In the genomic region with DNA sequence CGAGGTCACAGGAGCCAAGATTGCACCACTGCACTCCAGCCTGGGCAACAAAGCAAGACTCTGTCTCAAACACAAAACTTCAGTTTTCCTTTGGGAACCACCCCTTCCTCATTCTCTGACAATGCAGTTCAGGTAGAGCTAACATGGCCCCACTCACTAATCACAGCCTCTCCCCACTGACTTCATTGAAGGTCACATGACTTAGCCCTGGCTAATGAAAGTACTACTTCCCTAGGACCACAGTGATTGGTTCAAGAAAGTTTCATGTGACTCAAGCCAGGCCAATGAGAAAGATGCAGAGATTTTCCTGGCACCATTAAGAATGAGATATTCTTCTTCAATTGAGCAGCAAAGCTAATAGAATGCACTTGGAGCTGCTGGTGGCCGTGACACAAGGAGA, we compare ENCODE assay signal across 24 cellular contexts.
"Had no signal": no experiment of that assay in that cellular context is flagged by ENCODE, and none has a peak within 500 bp of the region (broad histone marks: within the 10 kb centered on the region; RNA-seq: fewer than 3 reads in every experiment).

No MANE protein-coding gene starts in this region.

- H3K4me3 Mint-ChIP-seq: mesothelial cell of epicardium; naive B cell; natural killer cell; nephron progenitor cell; stimulated activated naive B cell treated with anti-CD40 and anti-IgM and Interleukin-4, amounts not matched to agents 10 μg/mL and 1 μg/mL and 100 μg/mL, for 72 hours had no signal

- H3K27me3 Mint-ChIP-seq: progenitor cell of endocrine pancreas had no signal

- DNase-seq: islet precursor cell; left ventricle myocardium inferior; mesendoderm; naive B cell; natural killer cell; nephron progenitor cell; occipital lobe; ovary; right lobe of liver; stimulated activated CD4-positive, alpha-beta T cell treated with anti-CD3 and anti-CD28 coated beads, Interleukin-1b, Interleukin-23, amount 100 ng/mL, for 48 hours; stimulated activated CD4-positive, alpha-beta T cell treated with anti-CD3 and anti-CD28 coated beads, Interleukin-4, amount 100 ng/mL, for 1 hour; stimulated activated naive B cell treated with anti-CD40 and anti-IgM and Interleukin-4, amounts not matched to agents 10 μg/mL and 1 μg/mL and 100 μg/mL, for 72 hours; stimulated activated naive CD8-positive, alpha-beta T cell treated with anti-CD3 and anti-CD28 coated beads, Interleukin-15, Interleukin-2, amounts not matched to agents 100 U/mL and 50 U/mL, for 24 hours; stomach; testis; thyroid gland; transverse colon; upper lobe of left lung had no signal

- ATAC-seq: natural killer cell; right lobe of liver; stimulated activated naive B cell treated with anti-CD40 and anti-IgM and Interleukin-4, amounts not matched to agents 10 μg/mL and 1 μg/mL and 100 μg/mL, for 72 hours; stimulated activated naive CD8-positive, alpha-beta T cell treated with anti-CD3 and anti-CD28 coated beads, Interleukin-15, Interleukin-2, amounts not matched to agents 100 U/mL and 50 U/mL, for 24 hours had no signal

- H3K27me3 ChIP-seq: ovary, right atrium auricular region, right lobe of liver, stomach, testis, thyroid gland, transverse colon, upper lobe of left lung, vagina had no signal

- H3K4me1 Mint-ChIP-seq: mesothelial cell of epicardium; naive B cell; natural killer cell; nephron progenitor cell; stimulated activated naive B cell treated with anti-CD40 and anti-IgM and Interleukin-4, amounts not matched to agents 10 μg/mL and 1 μg/mL and 100 μg/mL, for 72 hours had no signal

- H3K9me3 Mint-ChIP-seq: mesothelial cell of epicardium, nephron progenitor cell had no signal

- H3K27ac Mint-ChIP-seq: mesothelial cell of epicardium; naive B cell; natural killer cell; nephron progenitor cell; progenitor cell of endocrine pancreas; stimulated activated naive B cell treated with anti-CD40 and anti-IgM and Interleukin-4, amounts not matched to agents 10 μg/mL and 1 μg/mL and 100 μg/mL, for 72 hours had no signal

- H3K4me3 ChIP-seq: left ventricle myocardium inferior, lung, ovary, right atrium auricular region, right lobe of liver, smooth muscle cell, stomach, testis, thyroid gland, transverse colon, upper lobe of left lung, vagina had no signal

- H3K9me3 ChIP-seq: left ventricle myocardium inferior, ovary, right atrium auricular region, right lobe of liver, stomach, testis, thyroid gland, transverse colon, upper lobe of left lung, vagina had no signal

- H3K27ac ChIP-seq: left ventricle myocardium inferior, ovary, right atrium auricular region, right lobe of liver, stomach, testis, thyroid gland, upper lobe of left lung, vagina had no signal

- H3K36me3 Mint-ChIP-seq: mesothelial cell of epicardium; natural killer cell; stimulated activated naive B cell treated with anti-CD40 and anti-IgM and Interleukin-4, amounts not matched to agents 10 μg/mL and 1 μg/mL and 100 μg/mL, for 72 hours had no signal

- H3K36me3 ChIP-seq: left ventricle myocardium inferior, ovary, right atrium auricular region, right lobe of liver, stomach, thyroid gland, transverse colon, upper lobe of left lung, vagina had no signal

- H3K4me1 ChIP-seq: left ventricle myocardium inferior, right atrium auricular region, stomach, testis, thyroid gland, upper lobe of left lung, vagina had no signal

- H3K4me2 ChIP-seq: smooth muscle cell had no signal
